ENCODE assay signal across 8 cellular contexts in the genomic region with DNA sequence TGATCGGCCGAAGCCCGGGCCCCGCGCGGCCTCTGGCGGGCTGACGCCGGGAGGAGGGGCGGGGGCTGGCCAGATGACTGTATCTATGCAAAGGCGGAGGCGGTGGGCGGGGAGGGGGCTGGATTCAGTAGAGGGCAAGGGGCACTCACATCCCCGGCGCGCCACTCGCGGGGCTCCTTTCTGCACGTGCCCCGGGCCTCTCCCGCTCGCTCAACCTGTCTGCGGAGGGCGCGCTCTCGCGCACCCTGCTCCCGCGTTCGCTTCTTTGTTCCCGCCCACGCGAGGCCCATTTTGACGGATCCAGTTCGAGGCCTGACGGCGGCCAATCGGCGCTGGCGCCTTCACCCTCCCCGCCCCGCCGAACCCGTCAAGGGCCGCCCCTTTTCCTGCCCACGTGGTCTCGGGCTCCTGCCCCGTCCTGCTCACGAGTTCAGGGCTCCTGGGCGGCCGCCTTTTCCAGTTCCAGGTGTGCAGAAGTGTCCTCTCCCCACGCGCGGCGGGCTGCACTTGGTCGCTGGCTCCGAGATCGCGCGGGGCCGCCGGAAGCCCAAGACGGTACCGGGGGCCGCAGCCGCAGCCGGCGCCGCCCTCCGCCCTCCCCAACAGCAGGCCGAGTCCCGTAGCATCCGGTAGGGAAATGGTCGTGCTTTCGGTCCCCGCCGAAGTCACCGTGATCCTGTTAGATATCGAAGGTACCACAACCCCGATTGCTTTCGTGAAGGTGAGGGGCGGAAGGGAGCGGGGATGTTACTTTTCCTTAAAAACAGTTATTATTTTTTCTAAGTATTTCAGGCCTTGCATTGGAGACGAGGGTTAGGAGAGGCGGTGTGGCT. TPM values are rescaled to one million over a fixed set of nuclear protein-coding genes. Genes with fewer than 3 reads are reported as not detected.
DNase-seq lines count a peak whose midpoint lies in the region; ATAC-seq and TF ChIP-seq lines count a peak whose summit lies in the region.

TSS of gene ENOPH1 (plus strand) at position 398 of the 833 bp plus-strand sequence. CDS start at position 638, 240 bp downstream.
TSS of gene HNRNPDL (minus strand) at position 270 of the 833 bp plus-strand sequence. CDS start 772 bp downstream, outside the sequence.

- DNase-seq in GM12865 (ENCODE audit: low read depth) (peak; percentile 98), NCI-H1417 treated with DMSO at 0.1 percent for 48 hours (lab: John Stamatoyannopoulos, UW) (peak; percentile 70), SW480 (ENCODE audit: low spot score) (peak; percentile 94), cardiac muscle cell (ENCODE audit: low read depth in 1 of 2, low spot score in 1 of 2) (peak; percentile 97), pons (ENCODE audit: low spot score) (peak; percentile 95), type B pancreatic cell (ENCODE audit: extremely low spot score, unreplicated experiment) (peak; percentile 99)
- DNase-seq in activated naive CD8-positive, alpha-beta T cell treated with anti-CD3 and anti-CD28 coated beads, Interleukin-2, amount 50 U/mL, for 24 hours = peak; percentile 99

- no peak for TF ChIP-seq CTCF in GM12865 (IDR thresholded peaks at IDR 0.05; ENCODE audit: insufficient read depth, low read depth, low read length, missing control alignments)
- no peak for TF ChIP-seq CTCF in cardiac muscle cell (IDR thresholded peaks at IDR 0.05; ENCODE audit: low read depth, low read length)
- TF ChIP-seq CTCF in type B pancreatic cell (conservative IDR thresholded peaks at IDR 0.05) = no peak

- no peaks in the 10 kb centered on the region for H3K27me3 ChIP-seq in cardiac muscle cell

- peaks cover 68% of the 10 kb centered on the region for H3K4me1 Mint-ChIP-seq in activated naive CD8-positive, alpha-beta T cell treated with anti-CD3 and anti-CD28 coated beads, Interleukin-2, amount 50 U/mL, for 24 hours
- peaks cover 37% of the 10 kb centered on the region for H3K4me1 Mint-ChIP-seq in type B pancreatic cell (ENCODE audit: unreplicated experiment)

- H3K4me3 ChIP-seq in GM12865 (ENCODE audit: low read depth, low read length) (peak within 1 kb of the TSS; percentile 99), cardiac muscle cell (peak within 1 kb of the TSS; percentile 95)

- H3K9me3 Mint-ChIP-seq in activated naive CD8-positive, alpha-beta T cell treated with anti-CD3 and anti-CD28 coated beads, Interleukin-2, amount 50 U/mL, for 24 hours = no peaks in the 10 kb centered on the region
- H3K9me3 Mint-ChIP-seq in type B pancreatic cell = no peaks in the 10 kb centered on the region

- H3K36me3 Mint-ChIP-seq in activated naive CD8-positive, alpha-beta T cell treated with anti-CD3 and anti-CD28 coated beads, Interleukin-2, amount 50 U/mL, for 24 hours (ENCODE audit: low read depth) = peaks cover 66% of the 10 kb centered on the region
- peaks cover 45% of the 10 kb centered on the region for H3K36me3 Mint-ChIP-seq in type B pancreatic cell

- peaks cover 2% of the 10 kb centered on the region for H3K27me3 Mint-ChIP-seq in activated naive CD8-positive, alpha-beta T cell treated with anti-CD3 and anti-CD28 coated beads, Interleukin-2, amount 50 U/mL, for 24 hours
- no peaks in the 10 kb centered on the region for H3K27me3 Mint-ChIP-seq in type B pancreatic cell

- peak within 1 kb of the TSS; percentile 100 for H3K27ac Mint-ChIP-seq in activated naive CD8-positive, alpha-beta T cell treated with anti-CD3 and anti-CD28 coated beads, Interleukin-2, amount 50 U/mL, for 24 hours
- H3K27ac Mint-ChIP-seq in type B pancreatic cell = peak within 1 kb of the TSS; percentile 99

- peak within 1 kb of the TSS; percentile 97 for H3K27ac ChIP-seq in cardiac muscle cell

- ATAC-seq in HG02763 (IDR thresholded peaks at IDR 0.05; ENCODE audit: unreplicated experiment) = peak; percentile 72
- ATAC-seq in activated naive CD8-positive, alpha-beta T cell treated with anti-CD3 and anti-CD28 coated beads, Interleukin-2, amount 50 U/mL, for 24 hours = peak; percentile 78

- H3K36me3 ChIP-seq in cardiac muscle cell = peaks cover 20% of the 10 kb centered on the region

- peak within 1 kb of the TSS; percentile 99 for H3K4me3 Mint-ChIP-seq in activated naive CD8-positive, alpha-beta T cell treated with anti-CD3 and anti-CD28 coated beads, Interleukin-2, amount 50 U/mL, for 24 hours
- H3K4me3 Mint-ChIP-seq in type B pancreatic cell = peak within 1 kb of the TSS; percentile 99

- no peaks in the 10 kb centered on the region for H3K9me3 ChIP-seq in cardiac muscle cell (ENCODE audit: low read depth)

- H3K4me1 ChIP-seq in cardiac muscle cell (ENCODE audit: low read depth) = peaks cover 13% of the 10 kb centered on the region

RNA-seq across cellular contexts. Expression of gene ENOPH1, which starts in this region (rescaled TPM):
- total RNA-seq in cardiac muscle cell (23.2 and 32.1 TPM in 2 replicates), type B pancreatic cell (ENCODE audit: low replicate concordance) (33.1 and 35.6 TPM in 2 replicates)
- polyA plus RNA-seq in cardiac muscle cell = 43.2 and 43.4 TPM in 2 replicates

RNA-seq across cellular contexts. Expression of gene HNRNPDL, which starts in this region (rescaled TPM):
- total RNA-seq in cardiac muscle cell (299 and 311 TPM in 2 replicates), type B pancreatic cell (ENCODE audit: low replicate concordance) (267 and 448 TPM in 2 replicates)
- 215 and 255 TPM in 2 replicates for polyA plus RNA-seq in cardiac muscle cell

Comparison
In these comparisons a context has a peak if more than half of its experiments do, and no peak if none do; other contexts are left out.
1. Peak in every context shown above with its lines: DNase-seq, ATAC-seq, H3K4me3 ChIP-seq and H3K27ac ChIP-seq.